In the genomic region with DNA sequence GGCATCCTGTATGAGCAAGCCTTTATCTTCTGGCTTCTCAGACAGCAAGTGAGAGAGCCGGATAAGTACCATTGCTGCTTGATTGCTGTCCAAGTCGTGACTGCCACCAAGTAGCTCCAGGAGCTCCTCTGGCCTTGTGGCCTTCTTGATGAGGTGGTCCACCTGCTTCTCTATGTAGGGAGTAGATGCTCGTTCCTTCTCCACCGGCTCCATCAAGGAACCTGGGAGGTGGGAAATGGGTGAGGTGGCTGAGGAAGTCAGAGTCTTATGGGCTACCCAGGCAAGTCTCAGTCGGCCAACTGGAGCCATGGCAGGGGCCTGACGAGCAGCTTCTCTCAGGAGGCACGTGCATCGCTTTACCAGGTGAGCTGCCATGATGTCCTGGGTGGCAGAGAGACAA, we compare ENCODE assay signal across 13 cellular contexts. TPM values are rescaled to one million over a fixed set of nuclear protein-coding genes. Genes with fewer than 3 reads are reported as not detected.
DNase-seq lines count a peak whose midpoint lies in the region; ATAC-seq and TF ChIP-seq lines count a peak whose summit lies in the region.
"Had no signal": no experiment of that assay in that cellular context is flagged by ENCODE, and none has a peak within 500 bp of the region (broad histone marks: within the 10 kb centered on the region; RNA-seq: fewer than 3 reads in every experiment).

No MANE protein-coding gene starts in this region.

- peaks cover 39% of the 10 kb centered on the region for H3K4me1 Mint-ChIP-seq in CD14-positive monocyte
- peaks cover 6% of the 10 kb centered on the region for H3K4me1 Mint-ChIP-seq in Caco-2 (ENCODE audit: low read depth, unreplicated experiment)
- H3K4me1 Mint-ChIP-seq in activated CD8-positive, alpha-beta T cell treated with anti-CD3 and anti-CD28 coated beads, Interleukin-2, amount 10 ng/mL, durations not matched to agents 7 days and 5 days (ENCODE audit: low read depth), result peaks cover 41% of the 10 kb centered on the region
- H3K4me1 Mint-ChIP-seq in naive thymus-derived CD4-positive, alpha-beta T cell, result peaks cover 31 to 74% (median 60%) of the 10 kb centered on the region in 7 donors

- peaks cover 4% of the 10 kb centered on the region; the same call in 1 of the 2 replicates for H3K4me1 ChIP-seq in Caco-2
- peaks cover 17 to 57% of the 10 kb centered on the region in 2 donors for H3K4me1 ChIP-seq in naive thymus-derived CD4-positive, alpha-beta T cell (ENCODE audit: control insufficient read depth in 2 of 2, insufficient read depth in 2 of 2, low read length in 2 of 2)

- ATAC-seq in activated CD8-positive, alpha-beta T cell treated with anti-CD3 and anti-CD28 coated beads, Interleukin-2, amount 10 ng/mL, durations not matched to agents 7 days and 5 days, result no peak
- ATAC-seq in naive thymus-derived CD4-positive, alpha-beta T cell, result no peak
- no peak for ATAC-seq in HG03045 (IDR thresholded peaks at IDR 0.05; ENCODE audit: unreplicated experiment)

- no peak for DNase-seq in CD14-positive monocyte (ENCODE audit: low spot score)
- DNase-seq in Caco-2, result no peak
- DNase-seq in activated CD8-positive, alpha-beta T cell treated with anti-CD3 and anti-CD28 coated beads, Interleukin-2, amount 10 ng/mL, durations not matched to agents 7 days and 5 days, result no peak
- no peak for DNase-seq in naive thymus-derived CD4-positive, alpha-beta T cell
- DNase-seq in NCI-H2081 treated with DMSO at 0.1 percent for 48 hours (lab: John Stamatoyannopoulos, UW), result no peak
- DNase-seq in DMS153 treated with DMSO at 0.1 percent for 48 hours (lab: John Stamatoyannopoulos, UW; ENCODE audit: unreplicated experiment), result no peak
- DNase-seq: MV-4-11, Peyer's patch, retina had no signal

- intact Hi-C loops in CD14-positive monocyte (cut with micrococcal nuclease) (no loop called here), Caco-2 (cut with micrococcal nuclease; ENCODE audit: unreplicated experiment) (no loop called here)
- intact Hi-C loops in naive thymus-derived CD4-positive, alpha-beta T cell (cut with micrococcal nuclease), result no loop called here

- peaks cover 12% of the 10 kb centered on the region for H3K36me3 ChIP-seq in Caco-2 (ENCODE audit: control insufficient read depth, insufficient read depth, low read length)
- H3K36me3 ChIP-seq in naive thymus-derived CD4-positive, alpha-beta T cell (ENCODE audit: control insufficient read depth in 2 of 3, insufficient read depth in 3 of 3, low read length in 3 of 3), result peaks cover 45 to 55% (median 45%) of the 10 kb centered on the region in 3 experiments

- TF ChIP-seq CTCF in CD14-positive monocyte (IDR thresholded peaks at IDR 0.05) (no peak), Caco-2 (IDR thresholded peaks at IDR 0.05; ENCODE audit: insufficient read depth in 1 of 2, low read depth in 1 of 2, low read length in 1 of 2, severe bottlenecking in 1 of 2, unreplicated experiment in 1 of 2) (no peak)

- no TSS peak for BruUV-seq in Caco-2 (replicated peaks; lab: Mats Ljungman, UMichigan)

- no peaks in the 10 kb centered on the region for H3K27me3 ChIP-seq in Caco-2 (replicated peaks; ENCODE audit: control insufficient read depth, insufficient read depth, low read length)
- no peaks in the 10 kb centered on the region for H3K27me3 ChIP-seq in naive thymus-derived CD4-positive, alpha-beta T cell (ENCODE audit: control insufficient read depth in 2 of 2, insufficient read depth in 2 of 2, low read length in 2 of 2)
- H3K27me3 ChIP-seq: Peyer's patch had no signal

- H3K27ac Mint-ChIP-seq in CD14-positive monocyte (peak overlapping the region in 6 of 7 donors; percentile 15 to 85 (median 52)), Caco-2 (ENCODE audit: unreplicated experiment) (no peak overlapping the region)
- H3K27ac Mint-ChIP-seq in activated CD8-positive, alpha-beta T cell treated with anti-CD3 and anti-CD28 coated beads, Interleukin-2, amount 10 ng/mL, durations not matched to agents 7 days and 5 days, result peak overlapping the region; percentile 81
- peak overlapping the region in 7 of 9 donors; percentile 28 to 99 (median 65) for H3K27ac Mint-ChIP-seq in naive thymus-derived CD4-positive, alpha-beta T cell

- peaks cover 50 to 56% of the 10 kb centered on the region in 2 donors for H3K36me3 Mint-ChIP-seq in CD14-positive monocyte
- peaks cover 79% of the 10 kb centered on the region for H3K36me3 Mint-ChIP-seq in Caco-2 (ENCODE audit: insufficient read depth, unreplicated experiment)
- H3K36me3 Mint-ChIP-seq in activated CD8-positive, alpha-beta T cell treated with anti-CD3 and anti-CD28 coated beads, Interleukin-2, amount 10 ng/mL, durations not matched to agents 7 days and 5 days (ENCODE audit: low read depth), result peaks cover 61% of the 10 kb centered on the region
- H3K36me3 Mint-ChIP-seq in naive thymus-derived CD4-positive, alpha-beta T cell, result peaks cover 0 to 29% (median 22%) of the 10 kb centered on the region in 5 donors

- CTCF ChIA-PET in Caco-2 (lab: Charles Lee), result no interaction called here
- CTCF ChIA-PET in activated CD8-positive, alpha-beta T cell treated with anti-CD3 and anti-CD28 coated beads, Interleukin-2, amount 10 ng/mL, durations not matched to agents 7 days and 5 days (lab: Charles Lee), result interaction anchor here (2.3 kb wide), 1 partner anchor 135 kb away, joined by 9 read pairs; no protein-coding TSS in a partner anchor
- CTCF ChIA-PET in naive thymus-derived CD4-positive, alpha-beta T cell (lab: Charles Lee), result interaction anchor here (1.3 kb wide), 1 partner anchor 28 kb away, joined by 3 read pairs; no protein-coding TSS in a partner anchor

- POLR2A ChIA-PET in Caco-2 (lab: Charles Lee), result no interaction called here
- POLR2A ChIA-PET in activated CD8-positive, alpha-beta T cell treated with anti-CD3 and anti-CD28 coated beads, Interleukin-2, amount 10 ng/mL, durations not matched to agents 7 days and 5 days (lab: Charles Lee), result no interaction called here
- POLR2A ChIA-PET in naive thymus-derived CD4-positive, alpha-beta T cell (lab: Charles Lee), result interaction anchor here (1.7 kb wide), 1 partner anchor 261 kb away, joined by 6 read pairs; a partner anchor contains a TSS

- no peak overlapping the region for H3K4me3 ChIP-seq in Caco-2 (ENCODE audit: low read depth, low read length)
- H3K4me3 ChIP-seq in naive thymus-derived CD4-positive, alpha-beta T cell (ENCODE audit: low read length), result no peak overlapping the region
- H3K4me3 ChIP-seq: Peyer's patch had no signal

- H3K27me3 Mint-ChIP-seq in CD14-positive monocyte (ENCODE audit: low read depth in 3 of 3), result peaks cover 0 to 5% (median 2%) of the 10 kb centered on the region in 3 donors
- H3K27me3 Mint-ChIP-seq in Caco-2 (ENCODE audit: insufficient read depth, unreplicated experiment), result no peaks in the 10 kb centered on the region
- peaks cover 2% of the 10 kb centered on the region for H3K27me3 Mint-ChIP-seq in activated CD8-positive, alpha-beta T cell treated with anti-CD3 and anti-CD28 coated beads, Interleukin-2, amount 10 ng/mL, durations not matched to agents 7 days and 5 days (ENCODE audit: low read depth)
- peaks cover 0 to 17% (median 0%) of the 10 kb centered on the region in 5 donors for H3K27me3 Mint-ChIP-seq in naive thymus-derived CD4-positive, alpha-beta T cell

- H3K9me3 Mint-ChIP-seq in CD14-positive monocyte, result peaks cover 0 to 2% (median 0%) of the 10 kb centered on the region in 7 donors
- H3K9me3 Mint-ChIP-seq in Caco-2 (ENCODE audit: unreplicated experiment), result no peaks in the 10 kb centered on the region
- H3K9me3 Mint-ChIP-seq in activated CD8-positive, alpha-beta T cell treated with anti-CD3 and anti-CD28 coated beads, Interleukin-2, amount 10 ng/mL, durations not matched to agents 7 days and 5 days (ENCODE audit: insufficient read depth), result no peaks in the 10 kb centered on the region
- H3K9me3 Mint-ChIP-seq in naive thymus-derived CD4-positive, alpha-beta T cell, result peaks cover 0 to 4% (median 0%) of the 10 kb centered on the region in 11 donors

- H3K27ac ChIP-seq in naive thymus-derived CD4-positive, alpha-beta T cell (ENCODE audit: low read depth, low read length), result peak overlapping the region; percentile 98
- H3K27ac ChIP-seq: Peyer's patch had no signal

- no peak overlapping the region for H3K4me3 Mint-ChIP-seq in CD14-positive monocyte
- peak overlapping the region; percentile 43 for H3K4me3 Mint-ChIP-seq in Caco-2 (ENCODE audit: unreplicated experiment)
- peak overlapping the region; percentile 56 for H3K4me3 Mint-ChIP-seq in activated CD8-positive, alpha-beta T cell treated with anti-CD3 and anti-CD28 coated beads, Interleukin-2, amount 10 ng/mL, durations not matched to agents 7 days and 5 days
- peak overlapping the region in 9 of 10 donors; percentile 13 to 64 (median 40) for H3K4me3 Mint-ChIP-seq in naive thymus-derived CD4-positive, alpha-beta T cell

- H3K9me3 ChIP-seq in Caco-2, result no peaks in the 10 kb centered on the region
- no peaks in the 10 kb centered on the region for H3K9me3 ChIP-seq in naive thymus-derived CD4-positive, alpha-beta T cell (ENCODE audit: control insufficient read depth in 2 of 3, low read length in 3 of 3)
- H3K9me3 ChIP-seq: Peyer's patch had no signal

RNA-seq across cellular contexts. Expression of a gene that starts 2.6 kb away (rescaled TPM):
- polyA plus RNA-seq in CD14-positive monocyte, result 10 to 100 TPM; 32.7 to 38.4 TPM
- total RNA-seq in Caco-2 (2022), result 116 and 126 TPM in 2 replicates
- 100 to 1,000 TPM; 133 to 137 TPM for total RNA-seq in activated CD8-positive, alpha-beta T cell treated with anti-CD3 and anti-CD28 coated beads, Interleukin-2, amount 10 ng/mL, durations not matched to agents 7 days and 5 days
- total RNA-seq in naive thymus-derived CD4-positive, alpha-beta T cell, result 100 to 1,000 TPM in 4 of 5 experiments, 10 to 100 TPM in 1; 93.7 to 143 (median 107) TPM
- 10 to 100 TPM; 55.1 to 99.1 TPM for polyA plus RNA-seq in naive thymus-derived CD4-positive, alpha-beta T cell

RNA-seq across cellular contexts. Expression of a gene that starts 20.1 kb away (rescaled TPM):
- polyA plus RNA-seq in CD14-positive monocyte, result not detected
- total RNA-seq in Caco-2 (2022), result 1.0 and 1.1 TPM in 2 replicates
- under 1 TPM; 0.05 to 0.16 TPM for total RNA-seq in activated CD8-positive, alpha-beta T cell treated with anti-CD3 and anti-CD28 coated beads, Interleukin-2, amount 10 ng/mL, durations not matched to agents 7 days and 5 days
- total RNA-seq in naive thymus-derived CD4-positive, alpha-beta T cell, result under 1 TPM in 1 of 5 experiments, not detected in 4; 0.15 TPM
- polyA plus RNA-seq in naive thymus-derived CD4-positive, alpha-beta T cell, result under 1 TPM in 1 of 2 donors, not detected in 1; 0.08 TPM

RNA-seq across cellular contexts. Expression of a gene that starts 48.7 kb away (rescaled TPM):
- not detected for polyA plus RNA-seq in CD14-positive monocyte
- not detected in 2 replicates for total RNA-seq in Caco-2 (2022)
- total RNA-seq in activated CD8-positive, alpha-beta T cell treated with anti-CD3 and anti-CD28 coated beads, Interleukin-2, amount 10 ng/mL, durations not matched to agents 7 days and 5 days, result not detected
- total RNA-seq in naive thymus-derived CD4-positive, alpha-beta T cell, result under 1 TPM in 1 of 5 experiments, not detected in 4; 0.39 TPM
- polyA plus RNA-seq in naive thymus-derived CD4-positive, alpha-beta T cell, result not detected
- total RNA-seq: glomerular endothelial cell, HT1080, kidney epithelial cell had no signal

Comparison
In these comparisons a context has a peak if more than half of its experiments do, and no peak if none do; other contexts are left out.
1. H3K4me3 Mint-ChIP-seq: peak in Caco-2 (single experiment), activated CD8-positive, alpha-beta T cell treated with anti-CD3 and anti-CD28 coated beads, Interleukin-2, amount 10 ng/mL, durations not matched to agents 7 days and 5 days (single experiment) and naive thymus-derived CD4-positive, alpha-beta T cell (9 of 10); none in CD14-positive monocyte (0 of 2).